26 cellular contexts compared by ENCODE assay signal in the genomic region with DNA sequence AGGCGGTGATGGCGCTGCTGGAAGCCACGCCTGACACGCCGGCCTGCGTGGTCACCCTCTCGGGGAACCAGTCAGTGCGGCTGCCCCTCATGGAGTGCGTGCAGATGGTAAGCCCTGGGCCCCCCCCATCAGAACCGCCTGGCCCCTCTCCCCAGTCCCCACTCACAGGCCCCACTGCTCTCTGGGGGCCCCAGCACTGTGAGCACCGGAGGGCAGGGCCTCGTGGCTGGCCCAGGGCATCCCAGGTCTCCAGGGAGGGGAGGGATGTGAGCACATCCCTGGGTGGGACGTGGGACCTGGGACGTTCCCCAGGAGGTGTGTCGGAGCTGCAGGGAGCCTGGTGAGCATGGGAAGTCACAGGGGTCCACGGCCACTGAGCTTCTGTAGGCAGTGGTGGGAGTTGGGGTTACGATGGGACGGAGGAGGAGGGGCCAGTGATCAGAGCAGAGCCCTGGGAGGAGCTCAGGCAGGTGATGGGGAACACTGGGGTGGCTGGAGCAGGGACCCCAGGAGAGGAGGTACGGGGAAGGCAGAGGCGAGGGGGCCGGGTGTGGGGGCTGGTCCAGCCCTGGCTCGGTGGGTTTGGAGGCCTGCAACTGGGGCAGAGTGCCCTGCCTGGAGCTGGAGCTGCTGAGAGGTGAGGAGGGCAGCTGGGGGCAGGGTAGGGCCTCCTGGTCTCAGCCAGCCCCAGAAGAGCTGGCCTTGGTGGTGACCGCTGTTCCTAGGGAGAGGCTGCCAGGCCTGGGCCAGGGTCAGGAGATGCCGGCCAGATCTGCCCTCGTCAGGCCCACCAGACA. TPM values are rescaled to one million over a fixed set of nuclear protein-coding genes. Genes with fewer than 3 reads are reported as not detected.
"Had no signal": no experiment of that assay in that cellular context is flagged by ENCODE, and none has a peak within 500 bp of the region (broad histone marks: within the 10 kb centered on the region; RNA-seq: fewer than 3 reads in every experiment).

No MANE protein-coding gene starts in this region.

- DNase-seq: activated CD4-positive, alpha-beta memory T cell treated with anti-CD3 and anti-CD28 coated beads, Interleukin-2, amount 10 ng/mL, durations not matched to agents 7 days and 5 days; activated CD4-positive, alpha-beta T cell treated with anti-CD3 and anti-CD28 coated beads, Interleukin-2, amount 10 ng/mL, durations not matched to agents 24 days and 14 days; activated naive CD8-positive, alpha-beta T cell treated with anti-CD3 and anti-CD28 coated beads for 36 hours; amniotic stem cell; cerebellar nuclear complex; endodermal cell; esophagus squamous epithelium; gastrocnemius medialis; head of caudate nucleus; hypothalamus; left ventricle myocardium inferior; mammary epithelial cell; natural killer cell; retina; stimulated activated CD4-positive, alpha-beta T cell treated with anti-CD3 and anti-CD28 coated beads, Interleukin-2, amount 100 ng/mL, for 48 hours; stimulated activated CD8-positive, alpha-beta memory T cell treated with anti-CD3 and anti-CD28 coated beads, Interleukin-4, amount 100 ng/mL, for 48 hours; stimulated activated naive CD4-positive, alpha-beta T cell; T-cell; thyroid gland; upper lobe of right lung had no signal

- H3K4me1 Mint-ChIP-seq: activated CD4-positive, alpha-beta memory T cell treated with anti-CD3 and anti-CD28 coated beads, Interleukin-2, amount 10 ng/mL, durations not matched to agents 7 days and 5 days; activated naive CD8-positive, alpha-beta T cell treated with anti-CD3 and anti-CD28 coated beads for 36 hours; activated T-helper 17 cell treated with anti-CD3 and anti-CD28 coated beads, Interleukin-2, amount 50 U/mL, for 72 hours; endodermal cell; mesothelial cell of epicardium; T-cell had no signal

- H3K36me3 Mint-ChIP-seq: activated naive CD8-positive, alpha-beta T cell treated with anti-CD3 and anti-CD28 coated beads for 36 hours; natural killer cell had no signal

- H3K4me3 Mint-ChIP-seq: activated CD4-positive, alpha-beta memory T cell treated with anti-CD3 and anti-CD28 coated beads, Interleukin-2, amount 10 ng/mL, durations not matched to agents 7 days and 5 days; activated CD4-positive, alpha-beta T cell treated with anti-CD3 and anti-CD28 coated beads, Interleukin-2, amount 10 ng/mL, durations not matched to agents 24 days and 14 days; activated naive CD8-positive, alpha-beta T cell treated with anti-CD3 and anti-CD28 coated beads for 36 hours; activated T-helper 17 cell treated with anti-CD3 and anti-CD28 coated beads, Interleukin-2, amount 50 U/mL, for 72 hours; endodermal cell; mesothelial cell of epicardium; natural killer cell; T-cell; T-helper 2 cell treated with Interferon-gamma antibody and Interleukin-4, amounts not matched to agents 5 μg/mL and 100 μg/mL, for 36 hours had no signal

- H3K9me3 Mint-ChIP-seq: activated CD4-positive, alpha-beta memory T cell treated with anti-CD3 and anti-CD28 coated beads, Interleukin-2, amount 10 ng/mL, durations not matched to agents 7 days and 5 days; activated CD4-positive, alpha-beta T cell treated with anti-CD3 and anti-CD28 coated beads, Interleukin-2, amount 10 ng/mL, durations not matched to agents 24 days and 14 days; activated naive CD8-positive, alpha-beta T cell treated with anti-CD3 and anti-CD28 coated beads for 36 hours; activated T-helper 17 cell treated with anti-CD3 and anti-CD28 coated beads, Interleukin-2, amount 50 U/mL, for 72 hours; endodermal cell; mesothelial cell of epicardium; natural killer cell; T-cell; T-helper 2 cell treated with Interferon-gamma antibody and Interleukin-4, amounts not matched to agents 5 μg/mL and 100 μg/mL, for 36 hours had no signal

- H3K27me3 Mint-ChIP-seq: activated CD4-positive, alpha-beta memory T cell treated with anti-CD3 and anti-CD28 coated beads, Interleukin-2, amount 10 ng/mL, durations not matched to agents 7 days and 5 days; activated CD4-positive, alpha-beta T cell treated with anti-CD3 and anti-CD28 coated beads, Interleukin-2, amount 10 ng/mL, durations not matched to agents 24 days and 14 days; activated naive CD8-positive, alpha-beta T cell treated with anti-CD3 and anti-CD28 coated beads for 36 hours; activated T-helper 17 cell treated with anti-CD3 and anti-CD28 coated beads, Interleukin-2, amount 50 U/mL, for 72 hours; progenitor cell of endocrine pancreas; T-cell had no signal

- ATAC-seq: activated CD4-positive, CD25-positive, alpha-beta regulatory T cell treated with anti-CD3 and anti-CD28 coated beads, Interleukin-2, amount 50 U/mL, for 24 hours; activated T-helper 17 cell treated with anti-CD3 and anti-CD28 coated beads, Interleukin-2, amount 50 U/mL, for 72 hours; gastrocnemius medialis; natural killer cell; T-cell; upper lobe of right lung had no signal

- H3K27ac Mint-ChIP-seq: activated CD4-positive, alpha-beta memory T cell treated with anti-CD3 and anti-CD28 coated beads, Interleukin-2, amount 10 ng/mL, durations not matched to agents 7 days and 5 days; activated CD4-positive, alpha-beta T cell treated with anti-CD3 and anti-CD28 coated beads, Interleukin-2, amount 10 ng/mL, durations not matched to agents 24 days and 14 days; activated naive CD8-positive, alpha-beta T cell treated with anti-CD3 and anti-CD28 coated beads for 36 hours; activated T-helper 17 cell treated with anti-CD3 and anti-CD28 coated beads, Interleukin-2, amount 50 U/mL, for 72 hours; endodermal cell; mesothelial cell of epicardium; natural killer cell; progenitor cell of endocrine pancreas; T-cell; T-helper 2 cell treated with Interferon-gamma antibody and Interleukin-4, amounts not matched to agents 5 μg/mL and 100 μg/mL, for 36 hours had no signal

RNA-seq across cellular contexts. Expression of a gene that starts 33.0 kb away (rescaled TPM):
- total RNA-seq: activated CD4-positive, alpha-beta T cell treated with anti-CD3 and anti-CD28 coated beads, Interleukin-2, amount 10 ng/mL, durations not matched to agents 24 days and 14 days; activated naive CD8-positive, alpha-beta T cell treated with anti-CD3 and anti-CD28 coated beads for 36 hours; activated T-helper 17 cell treated with anti-CD3 and anti-CD28 coated beads, Interleukin-2, amount 50 U/mL, for 72 hours; esophagus squamous epithelium; gastrocnemius medialis; left ventricle myocardium inferior; mammary epithelial cell; natural killer cell; osteocyte; progenitor cell of endocrine pancreas; upper lobe of right lung had no signal

RNA-seq across cellular contexts. Expression of a gene that starts 34.7 kb away (rescaled TPM):
- total RNA-seq: osteocyte had no signal

RNA-seq across cellular contexts. Expression of a gene that starts 57.0 kb away (rescaled TPM):
- total RNA-seq: activated CD4-positive, alpha-beta memory T cell treated with anti-CD3 and anti-CD28 coated beads, Interleukin-2, amount 10 ng/mL, durations not matched to agents 7 days and 5 days; activated CD4-positive, alpha-beta T cell treated with anti-CD3 and anti-CD28 coated beads, Interleukin-2, amount 10 ng/mL, durations not matched to agents 24 days and 14 days; activated naive CD8-positive, alpha-beta T cell treated with anti-CD3 and anti-CD28 coated beads for 36 hours; activated T-helper 17 cell treated with anti-CD3 and anti-CD28 coated beads, Interleukin-2, amount 50 U/mL, for 72 hours; esophagus squamous epithelium; gastrocnemius medialis; left ventricle myocardium inferior; mammary epithelial cell; mesothelial cell of epicardium; natural killer cell; osteocyte; progenitor cell of endocrine pancreas; T-cell; thyroid gland; upper lobe of right lung had no signal
